In the genomic region with DNA sequence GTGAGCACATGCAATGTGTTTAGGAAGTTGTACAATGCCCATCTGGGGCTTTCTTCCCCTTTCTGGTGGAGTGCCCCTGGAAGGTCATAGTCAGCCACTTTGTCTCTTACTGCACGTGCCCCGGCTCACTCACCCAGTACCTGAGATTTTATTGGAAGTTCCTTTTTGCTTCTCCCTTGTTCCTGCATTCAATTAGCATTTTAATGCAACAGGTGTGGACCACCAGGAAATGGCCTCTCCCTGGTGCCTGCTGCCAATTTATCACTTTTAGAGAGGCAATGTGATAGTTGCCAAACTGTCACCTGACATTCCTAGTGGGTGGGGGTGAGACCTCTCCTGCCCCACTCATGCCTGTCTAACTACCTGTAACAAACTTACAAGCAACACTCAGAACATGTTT, we compare ENCODE assay signal across 1 cellular context.
A peak's percentile ranks its signal among the peaks of the same experiment; 100 is the strongest.
TF ChIP-seq lines count a peak whose summit lies in the region.

No MANE protein-coding gene starts in this region.

TF ChIP-seq in H1, 55 proteins besides CTCF, POLR2A, EP300 and RAD21 (continued from another document):
- TF ChIP-seq, protein P1, sequence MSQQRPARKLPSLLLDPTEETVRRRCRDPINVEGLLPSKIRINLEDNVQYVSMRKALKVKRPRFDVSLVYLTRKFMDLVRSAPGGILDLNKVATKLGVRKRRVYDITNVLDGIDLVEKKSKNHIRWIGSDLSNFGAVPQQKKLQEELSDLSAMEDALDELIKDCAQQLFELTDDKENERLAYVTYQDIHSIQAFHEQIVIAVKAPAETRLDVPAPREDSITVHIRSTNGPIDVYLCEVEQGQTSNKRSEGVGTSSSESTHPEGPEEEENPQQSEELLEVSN (IDR thresholded peaks at IDR 0.05), result peak; percentile 71; the same call in 1 of the 2 replicates
- TF ChIP-seq SUZ12 (IDR thresholded peaks at IDR 0.05; ENCODE audit: low read length), result no peak
- TF ChIP-seq, protein P2, sequence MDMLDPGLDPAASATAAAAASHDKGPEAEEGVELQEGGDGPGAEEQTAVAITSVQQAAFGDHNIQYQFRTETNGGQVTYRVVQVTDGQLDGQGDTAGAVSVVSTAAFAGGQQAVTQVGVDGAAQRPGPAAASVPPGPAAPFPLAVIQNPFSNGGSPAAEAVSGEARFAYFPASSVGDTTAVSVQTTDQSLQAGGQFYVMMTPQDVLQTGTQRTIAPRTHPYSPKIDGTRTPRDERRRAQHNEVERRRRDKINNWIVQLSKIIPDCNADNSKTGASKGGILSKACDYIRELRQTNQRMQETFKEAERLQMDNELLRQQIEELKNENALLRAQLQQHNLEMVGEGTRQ (IDR thresholded peaks at IDR 0.05; ENCODE audit: low read length), result no peak
- TF ChIP-seq TAF7 (optimal IDR thresholded peaks at IDR 0.05; ENCODE audit: borderline replicate concordance, low read depth, low read length), result no peak
- TF ChIP-seq KDM1A (IDR thresholded peaks at IDR 0.05; ENCODE audit: borderline replicate concordance, low read length), result no peak
- TF ChIP-seq SAP30 (IDR thresholded peaks at IDR 0.05; ENCODE audit: insufficient read depth, insufficient replicate concordance, low read length), result no peak
